25 cellular contexts compared by ENCODE assay signal in the genomic region with DNA sequence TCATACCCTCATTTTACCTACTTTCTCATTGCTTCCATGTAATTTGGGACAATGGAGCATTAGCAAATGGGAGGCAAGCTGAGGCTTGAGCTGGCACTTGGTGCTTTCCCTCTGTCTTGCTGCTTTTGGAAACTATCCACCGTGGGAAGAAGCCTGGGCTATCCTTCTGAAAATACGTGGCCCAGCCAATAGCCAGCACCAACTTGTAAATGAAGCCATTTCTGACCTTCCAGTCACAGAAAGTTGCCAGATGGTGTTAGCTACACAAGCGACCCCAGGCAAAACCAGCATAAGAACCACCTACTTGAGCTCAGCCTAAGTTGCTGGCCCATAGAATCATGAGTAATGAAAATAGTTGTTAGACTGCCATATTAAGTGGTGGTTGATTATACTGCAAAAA.
"Had no signal": no experiment of that assay in that cellular context is flagged by ENCODE, and none has a peak within 500 bp of the region (broad histone marks: within the 10 kb centered on the region; RNA-seq: fewer than 3 reads in every experiment).

No MANE protein-coding gene starts in this region.

- H3K27me3 Mint-ChIP-seq: naive thymus-derived CD8-positive, alpha-beta T cell had no signal

- H3K27me3 ChIP-seq: colonic mucosa, hepatocyte, left lung, ovary, sigmoid colon, tibial nerve, upper lobe of left lung had no signal

- H3K4me3 Mint-ChIP-seq: dendritic cell treated with granulocyte-macrophage colony-stimulating factor and Interleukin-4, amounts not matched to agents 40 ng/mL and 50 ng/mL, for 4 days; endodermal cell; naive thymus-derived CD8-positive, alpha-beta T cell; stimulated activated effector memory CD8-positive, alpha-beta T cell treated with anti-CD3 and anti-CD28 coated beads, Interleukin-12 subunit alpha, Interleukin-12 subunit beta, amount 100 ng/mL, for 72 hours had no signal

- H3K4me1 Mint-ChIP-seq: endodermal cell had no signal

- H3K27ac ChIP-seq: colonic mucosa, esophagus squamous epithelium, gastroesophageal sphincter, heart left ventricle, hepatocyte, left lung, ovary, psoas muscle, sigmoid colon, thoracic aorta, tibial nerve, upper lobe of left lung had no signal

- H3K4me3 ChIP-seq: colonic mucosa, esophagus squamous epithelium, gastroesophageal sphincter, heart left ventricle, hepatocyte, left lung, ovary, psoas muscle, sigmoid colon, thoracic aorta, tibial nerve, upper lobe of left lung had no signal

- H3K36me3 ChIP-seq: colonic mucosa, esophagus squamous epithelium, gastroesophageal sphincter, heart left ventricle, left lung, ovary, sigmoid colon, thoracic aorta, tibial nerve, upper lobe of left lung had no signal

- H3K9me3 Mint-ChIP-seq: dendritic cell treated with granulocyte-macrophage colony-stimulating factor and Interleukin-4, amounts not matched to agents 40 ng/mL and 50 ng/mL, for 4 days; stimulated activated effector memory CD8-positive, alpha-beta T cell treated with anti-CD3 and anti-CD28 coated beads, Interleukin-12 subunit alpha, Interleukin-12 subunit beta, amount 100 ng/mL, for 72 hours had no signal

- DNase-seq: colonic mucosa; effector CD8-positive, alpha-beta T cell; endodermal cell; esophagus squamous epithelium; heart left ventricle; left cardiac atrium; left lung; naive thymus-derived CD8-positive, alpha-beta T cell; occipital lobe; ovary; posterior cingulate gyrus; psoas muscle; right cardiac atrium; sigmoid colon; stimulated activated CD4-positive, alpha-beta T cell treated with anti-CD3 and anti-CD28 coated beads, Interleukin-2, amount 100 ng/mL, for 24 hours; stimulated activated CD4-positive, alpha-beta T cell treated with anti-CD3 and anti-CD28 coated beads, Interleukin-4, amount 100 ng/mL, for 24 hours; stimulated activated naive CD8-positive, alpha-beta T cell treated with anti-CD3 and anti-CD28 coated beads, Interleukin-15, Interleukin-2, amounts not matched to agents 100 U/mL and 50 U/mL, for 24 hours; upper lobe of left lung had no signal

- ATAC-seq: gastroesophageal sphincter; heart left ventricle; left lung; naive thymus-derived CD8-positive, alpha-beta T cell; psoas muscle; right cardiac atrium; stimulated activated effector memory CD8-positive, alpha-beta T cell treated with anti-CD3 and anti-CD28 coated beads, Interleukin-12 subunit alpha, Interleukin-12 subunit beta, amount 100 ng/mL, for 72 hours; stimulated activated naive CD8-positive, alpha-beta T cell treated with anti-CD3 and anti-CD28 coated beads, Interleukin-15, Interleukin-2, amounts not matched to agents 100 U/mL and 50 U/mL, for 24 hours had no signal

- H3K9me3 ChIP-seq: colonic mucosa, esophagus squamous epithelium, gastroesophageal sphincter, heart left ventricle, left lung, ovary, psoas muscle, sigmoid colon, thoracic aorta, upper lobe of left lung had no signal

- H3K36me3 Mint-ChIP-seq: naive thymus-derived CD8-positive, alpha-beta T cell; stimulated activated effector memory CD8-positive, alpha-beta T cell treated with anti-CD3 and anti-CD28 coated beads, Interleukin-12 subunit alpha, Interleukin-12 subunit beta, amount 100 ng/mL, for 72 hours had no signal

- H3K4me1 ChIP-seq: colonic mucosa, gastroesophageal sphincter, left lung, psoas muscle, tibial nerve, upper lobe of left lung had no signal

- FAIRE-seq: urothelium cell line had no signal

- H3K27ac Mint-ChIP-seq: dendritic cell treated with granulocyte-macrophage colony-stimulating factor and Interleukin-4, amounts not matched to agents 40 ng/mL and 50 ng/mL, for 4 days; endodermal cell; stimulated activated effector memory CD8-positive, alpha-beta T cell treated with anti-CD3 and anti-CD28 coated beads, Interleukin-12 subunit alpha, Interleukin-12 subunit beta, amount 100 ng/mL, for 72 hours had no signal
